8 cellular contexts compared by ENCODE assay signal in the genomic region with DNA sequence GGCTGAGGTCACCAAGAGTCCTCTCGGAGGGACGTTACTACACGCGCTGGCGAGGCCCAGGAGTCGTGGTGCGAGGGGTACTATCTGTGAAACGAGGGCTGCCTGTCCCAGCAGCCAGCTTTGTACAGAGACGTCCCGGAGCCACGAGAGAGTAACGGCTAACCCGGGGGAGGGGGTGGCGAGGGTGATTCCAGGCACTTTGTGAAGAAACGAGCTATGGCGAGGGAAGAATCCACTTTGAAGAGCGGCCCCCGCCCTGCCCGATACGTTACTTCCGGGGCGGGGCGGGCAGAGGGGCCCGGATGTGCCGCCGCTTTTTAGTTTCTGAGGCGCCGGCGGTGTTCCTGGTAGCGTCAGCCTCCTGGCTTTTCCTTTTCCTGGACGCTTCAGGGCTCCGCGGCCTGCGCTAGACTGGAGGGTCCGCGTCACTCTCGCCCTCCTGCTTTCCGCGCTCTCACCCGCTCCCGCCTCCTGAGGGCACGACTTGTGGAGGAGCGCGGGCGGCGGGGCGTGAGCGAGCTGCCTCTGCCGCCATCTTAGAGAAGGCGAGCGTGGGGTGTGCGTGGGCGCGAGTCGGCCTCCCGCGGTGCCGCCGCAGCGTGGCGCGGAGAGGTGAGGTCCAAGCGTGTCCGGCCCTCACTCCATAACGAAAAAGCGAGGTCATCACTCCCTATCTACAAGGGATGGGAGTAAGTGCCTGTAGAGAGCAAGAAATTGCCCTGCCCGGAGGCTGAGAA. TPM values are rescaled to one million over a fixed set of nuclear protein-coding genes. Genes with fewer than 3 reads are reported as not detected.
DNase-seq lines count a peak whose midpoint lies in the region; ATAC-seq and TF ChIP-seq lines count a peak whose summit lies in the region.

No MANE protein-coding gene starts in this region.

- H3K9me3 Mint-ChIP-seq in activated CD4-positive, alpha-beta T cell treated with anti-CD3 and anti-CD28 coated beads, Interleukin-2, amount 10 ng/mL, durations not matched to agents 24 days and 14 days, result no peaks in the 10 kb centered on the region

- no peaks in the 10 kb centered on the region for H3K9me3 ChIP-seq in left lung

- DNase-seq in BJ (ENCODE audit: low read depth) (no peak), GM19238 (ENCODE audit: insufficient read length, low spot score) (peak; percentile 44), NCI-H460 (ENCODE audit: extremely low read depth, low read depth) (peak; percentile 70), coronary artery (ENCODE audit: low spot score) (peak; percentile 93), left lung (peak; percentile 89 to 94)
- DNase-seq in activated CD4-positive, alpha-beta T cell treated with anti-CD3 and anti-CD28 coated beads, Interleukin-2, amount 10 ng/mL, durations not matched to agents 24 days and 14 days, result peak; percentile 96
- peak; percentile 88 to 90 for DNase-seq in stimulated activated CD4-positive, alpha-beta T cell treated with anti-CD3 and anti-CD28 coated beads, Interleukin-2, amount 100 ng/mL, for 24 hours

- H3K36me3 Mint-ChIP-seq in activated CD4-positive, alpha-beta T cell treated with anti-CD3 and anti-CD28 coated beads, Interleukin-2, amount 10 ng/mL, durations not matched to agents 24 days and 14 days (ENCODE audit: low read depth), result peaks cover 14% of the 10 kb centered on the region

- H3K4me1 Mint-ChIP-seq in activated CD4-positive, alpha-beta T cell treated with anti-CD3 and anti-CD28 coated beads, Interleukin-2, amount 10 ng/mL, durations not matched to agents 24 days and 14 days, result peaks cover 47% of the 10 kb centered on the region

- CTCF ChIA-PET in BJ (lab: Yijun Ruan, JAX), result interaction anchor here (1.0 to 1.5 kb wide), 2 partner anchors 9 to 59 kb away, joined by 4 read pairs; no protein-coding TSS in a partner anchor

- H3K36me3 ChIP-seq in BJ (ENCODE audit: control insufficient read depth, insufficient read depth, low read length) (no peaks in the 10 kb centered on the region), left lung (no peaks in the 10 kb centered on the region)

- TF ChIP-seq CTCF in BJ (IDR thresholded peaks at IDR 0.05; ENCODE audit: insufficient read depth, low read depth, low read length) (no peak), coronary artery (IDR thresholded peaks at IDR 0.05) (no peak), left lung (IDR thresholded peaks at IDR 0.05) (peak in 1 of 2 donors; percentile 11)

- peaks cover 10 to 39% of the 10 kb centered on the region in 2 donors for H3K4me1 ChIP-seq in left lung

- peaks cover 2% of the 10 kb centered on the region for H3K27me3 Mint-ChIP-seq in activated CD4-positive, alpha-beta T cell treated with anti-CD3 and anti-CD28 coated beads, Interleukin-2, amount 10 ng/mL, durations not matched to agents 24 days and 14 days

- peak overlapping the region; percentile 89 for H3K4me3 Mint-ChIP-seq in activated CD4-positive, alpha-beta T cell treated with anti-CD3 and anti-CD28 coated beads, Interleukin-2, amount 10 ng/mL, durations not matched to agents 24 days and 14 days

- POLR2A ChIA-PET in BJ (lab: Charles Lee), result no interaction called here

- H3K4me3 ChIP-seq in BJ (ENCODE audit: low read depth, low read length), result peak overlapping the region; percentile 88
- peak overlapping the region; percentile 84 for H3K4me3 ChIP-seq in coronary artery
- H3K4me3 ChIP-seq in left lung, result peak overlapping the region; percentile 62 to 65

- ATAC-seq in HG03439 (IDR thresholded peaks at IDR 0.05; ENCODE audit: unreplicated experiment) (peak; percentile 67), left lung (peak; percentile 93)

- H3K27ac Mint-ChIP-seq in activated CD4-positive, alpha-beta T cell treated with anti-CD3 and anti-CD28 coated beads, Interleukin-2, amount 10 ng/mL, durations not matched to agents 24 days and 14 days, result peak overlapping the region; percentile 100

- intact Hi-C loops in activated CD4-positive, alpha-beta T cell treated with anti-CD3 and anti-CD28 coated beads, Interleukin-2, amount 10 ng/mL, durations not matched to agents 24 days and 14 days (cut with micrococcal nuclease), result loop anchor here (2.0 to 5.0 kb wide), 8 partner anchors 184 to 1926 kb away; a partner anchor contains a TSS
- intact Hi-C loops in left lung (cut with DNase I), result no loop called here

- H3K27me3 ChIP-seq in BJ (ENCODE audit: control insufficient read depth, insufficient read depth, low read length), result no peaks in the 10 kb centered on the region
- no peaks in the 10 kb centered on the region for H3K27me3 ChIP-seq in left lung

- H3K27ac ChIP-seq in coronary artery, result peak overlapping the region; percentile 98 to 100
- H3K27ac ChIP-seq in left lung, result peak overlapping the region; percentile 100

RNA-seq across cellular contexts. Expression of a gene that starts 0.5 kb away (rescaled TPM):
- polyA plus RNA-seq in BJ (2011; rRNA removed), result 2.2 and 2.7 TPM in 2 replicates
- polyA minus RNA-seq in BJ (2011; rRNA and poly(A)+ RNA removed), result 30.1 and 40.7 TPM in 2 replicates
- 4.4 and 4.5 TPM in 2 replicates for total RNA-seq in NCI-H460 (2014; rRNA removed; shearing (Covaris generic))
- 1.6 and 3.4 TPM in 2 replicates for polyA plus RNA-seq in NCI-H460 (2014; cell fraction: nucleus; rRNA removed)
- total RNA-seq in activated CD4-positive, alpha-beta T cell treated with anti-CD3 and anti-CD28 coated beads, Interleukin-2, amount 10 ng/mL, durations not matched to agents 24 days and 14 days, result 11.6 and 12.8 TPM in 2 replicates
- 10 to 100 TPM; 10.5 to 14.8 TPM for total RNA-seq in left lung
